In genomic region chr6:43070028-43070632, GRCh38 we compare ENCODE assay signal across 9 cellular contexts. TPM values are rescaled to one million over a fixed set of nuclear protein-coding genes. Genes with fewer than 3 reads are reported as not detected.
A peak's percentile ranks its signal among the peaks of the same experiment; 100 is the strongest.
DNase-seq lines count a peak whose midpoint lies in the region; ATAC-seq, FAIRE-seq and TF ChIP-seq lines count a peak whose summit lies in the region.
"Had no signal": no experiment of that assay in that cellular context is flagged by ENCODE, and none has a peak within 500 bp of the region (broad histone marks: within the 10 kb centered on the region; RNA-seq: fewer than 3 reads in every experiment).

No MANE protein-coding gene starts in this region.

- peak; percentile 88 for TF ChIP-seq CTCF in HFFc6 (IDR thresholded peaks at IDR 0.05)
- TF ChIP-seq CTCF in endothelial cell (IDR thresholded peaks at IDR 0.05; ENCODE audit: unreplicated experiment): peak; percentile 48
- peak in 2 of 4 donors; percentile 17 to 26 for TF ChIP-seq CTCF in pancreas (IDR thresholded peaks at IDR 0.05)

- no peaks in the 10 kb centered on the region for H3K4me1 ChIP-seq in pancreas

- no peaks in the 10 kb centered on the region for H3K9me3 ChIP-seq in pancreas

- peak; percentile 35 to 62 (median 60) for ATAC-seq in pancreas
- no peak for ATAC-seq in HG03280 (IDR thresholded peaks at IDR 0.05; ENCODE audit: unreplicated experiment)

- H3K4me3 ChIP-seq in pancreas: no peak overlapping the region

- H3K9me3 Mint-ChIP-seq in HFFc6 (no peaks in the 10 kb centered on the region), endothelial cell (ENCODE audit: unreplicated experiment) (no peaks in the 10 kb centered on the region)
- H3K9me3 Mint-ChIP-seq: CD8-positive, alpha-beta memory T cell had no signal

- H3K4me3 Mint-ChIP-seq in HFFc6 (no peak overlapping the region), endothelial cell (ENCODE audit: unreplicated experiment) (no peak overlapping the region)
- H3K4me3 Mint-ChIP-seq: CD8-positive, alpha-beta memory T cell had no signal

- H3K27ac Mint-ChIP-seq in HFFc6 (no peak overlapping the region), endothelial cell (ENCODE audit: unreplicated experiment) (peak overlapping the region; percentile 67)
- H3K27ac Mint-ChIP-seq: CD8-positive, alpha-beta memory T cell had no signal

- H3K36me3 Mint-ChIP-seq in HFFc6 (ENCODE audit: low read depth) (no peaks in the 10 kb centered on the region), endothelial cell (ENCODE audit: low read depth, unreplicated experiment) (peaks cover 37% of the 10 kb centered on the region)

- no peak for FAIRE-seq in pancreas (lab: Jason Lieb, UNC)

- no peaks in the 10 kb centered on the region for H3K27me3 Mint-ChIP-seq in HFFc6 (ENCODE audit: insufficient read depth)
- peaks cover 8% of the 10 kb centered on the region for H3K27me3 Mint-ChIP-seq in endothelial cell (ENCODE audit: unreplicated experiment)

- no peak overlapping the region for H3K27ac ChIP-seq in pancreas

- 62 to 63% methylated on average over 6 of the region's 6 CpGs for WGBS in pancreas, 2 donors

- peak; percentile 32 to 53 for DNase-seq in NCI-H2081 (lab: John Stamatoyannopoulos, UW)
- DNase-seq in NCI-H2081 treated with DMSO at 0.1 percent for 48 hours (lab: John Stamatoyannopoulos, UW): no peak
- no peak for DNase-seq in HFFc6
- DNase-seq in RPMI8226: peak; percentile 46
- no peak for DNase-seq in endothelial cell (ENCODE audit: low spot score)
- DNase-seq in pancreas: no peak
- DNase-seq in effector CD4-positive, alpha-beta T cell: no peak

- H3K36me3 ChIP-seq in pancreas: peaks cover 0 to 4% (median 4%) of the 10 kb centered on the region in 3 donors

- no peaks in the 10 kb centered on the region for H3K27me3 ChIP-seq in pancreas

- H3K4me1 Mint-ChIP-seq in HFFc6 (ENCODE audit: low read depth) (peaks cover 12% of the 10 kb centered on the region), endothelial cell (ENCODE audit: unreplicated experiment) (peaks cover 33% of the 10 kb centered on the region)

- intact Hi-C loops in pancreas (cut with DNase I): loop anchor here in 1 of 3 donors (10.0 kb wide), 1 partner anchor 65 kb away; no protein-coding TSS in a partner anchor

RNA-seq across cellular contexts. Expression of gene PTK7, which starts 6.0 kb away (rescaled TPM):
- 100 to 1,000 TPM in 1 of 6 experiments, 10 to 100 TPM in 5; 62.8 to 115 (median 66.7) TPM for total RNA-seq in HFFc6 (2021; fragmentation: NEBNext Ultra II Directional; extraction: Animal tissue kit (Norgen Biotek cat#: 25700))
- total RNA-seq in endothelial cell (ENCODE audit: unreplicated experiment) (208 TPM), pancreas (10 to 100 TPM in 5 of 6 donors, 1 to 10 TPM in 1; 9.8 to 44.2 (median 15.8) TPM)
- polyA plus RNA-seq in pancreas: 10 to 100 TPM; 21.7 to 33.1 TPM

RNA-seq across cellular contexts. Expression of gene KLC4, which starts 10.7 kb away (rescaled TPM):
- 10 to 100 TPM; 10.7 to 12.6 (median 11.8) TPM for total RNA-seq in HFFc6 (2021; fragmentation: NEBNext Ultra II Directional; extraction: Animal tissue kit (Norgen Biotek cat#: 25700))
- total RNA-seq in endothelial cell (ENCODE audit: unreplicated experiment) (41.4 TPM), pancreas (10 to 100 TPM; 11.3 to 24.2 (median 15.4) TPM)
- polyA plus RNA-seq in pancreas: 10 to 100 TPM; 33.0 to 46.1 TPM

RNA-seq across cellular contexts. Expression of gene MRPL2, which starts 10.9 kb away (rescaled TPM):
- 10 to 100 TPM; 52.6 to 62.9 (median 58.7) TPM for total RNA-seq in HFFc6 (2021; fragmentation: NEBNext Ultra II Directional; extraction: Animal tissue kit (Norgen Biotek cat#: 25700))
- 39.7 TPM for total RNA-seq in endothelial cell (ENCODE audit: unreplicated experiment)
- 10 to 100 TPM; 19.9 to 31.6 (median 25.7) TPM for total RNA-seq in pancreas
- 10 to 100 TPM; 55.2 to 65.8 TPM for polyA plus RNA-seq in pancreas

RNA-seq across cellular contexts. Expression of gene CUL7, which starts 16.5 kb away (rescaled TPM):
- total RNA-seq in HFFc6 (2021; fragmentation: NEBNext Ultra II Directional; extraction: Animal tissue kit (Norgen Biotek cat#: 25700)): 10 to 100 TPM; 33.7 to 50.3 (median 37.0) TPM
- 42.2 TPM for total RNA-seq in endothelial cell (ENCODE audit: unreplicated experiment)
- 10 to 100 TPM in 4 of 6 donors, 1 to 10 TPM in 2; 8.6 to 21.4 (median 12.2) TPM for total RNA-seq in pancreas
- polyA plus RNA-seq in pancreas: 10 to 100 TPM; 17.1 to 20.4 TPM

RNA-seq across cellular contexts. Expression of gene RRP36, which starts 48.7 kb away (rescaled TPM):
- total RNA-seq in HFFc6 (2021; fragmentation: NEBNext Ultra II Directional; extraction: Animal tissue kit (Norgen Biotek cat#: 25700)): 100 to 1,000 TPM in 2 of 6 experiments, 10 to 100 TPM in 4; 85.0 to 101 (median 96.4) TPM
- 82.1 TPM for total RNA-seq in endothelial cell (ENCODE audit: unreplicated experiment)
- total RNA-seq in pancreas: 10 to 100 TPM; 13.2 to 27.1 (median 22.3) TPM
- polyA plus RNA-seq in pancreas: 10 to 100 TPM; 21.2 to 32.9 TPM

Comparison
In these comparisons a context has a peak if more than half of its experiments do, and no peak if none do; other contexts are left out.
1. DNase-seq: peak in NCI-H2081 (2 of 2) and RPMI8226 (single experiment); none in NCI-H2081 treated with DMSO at 0.1 percent for 48 hours (single experiment), HFFc6 (single experiment), endothelial cell (single experiment), pancreas (0 of 6) and effector CD4-positive, alpha-beta T cell (single experiment).